Comparison of ENCODE assay signal across 8 cellular contexts in the genomic region with DNA sequence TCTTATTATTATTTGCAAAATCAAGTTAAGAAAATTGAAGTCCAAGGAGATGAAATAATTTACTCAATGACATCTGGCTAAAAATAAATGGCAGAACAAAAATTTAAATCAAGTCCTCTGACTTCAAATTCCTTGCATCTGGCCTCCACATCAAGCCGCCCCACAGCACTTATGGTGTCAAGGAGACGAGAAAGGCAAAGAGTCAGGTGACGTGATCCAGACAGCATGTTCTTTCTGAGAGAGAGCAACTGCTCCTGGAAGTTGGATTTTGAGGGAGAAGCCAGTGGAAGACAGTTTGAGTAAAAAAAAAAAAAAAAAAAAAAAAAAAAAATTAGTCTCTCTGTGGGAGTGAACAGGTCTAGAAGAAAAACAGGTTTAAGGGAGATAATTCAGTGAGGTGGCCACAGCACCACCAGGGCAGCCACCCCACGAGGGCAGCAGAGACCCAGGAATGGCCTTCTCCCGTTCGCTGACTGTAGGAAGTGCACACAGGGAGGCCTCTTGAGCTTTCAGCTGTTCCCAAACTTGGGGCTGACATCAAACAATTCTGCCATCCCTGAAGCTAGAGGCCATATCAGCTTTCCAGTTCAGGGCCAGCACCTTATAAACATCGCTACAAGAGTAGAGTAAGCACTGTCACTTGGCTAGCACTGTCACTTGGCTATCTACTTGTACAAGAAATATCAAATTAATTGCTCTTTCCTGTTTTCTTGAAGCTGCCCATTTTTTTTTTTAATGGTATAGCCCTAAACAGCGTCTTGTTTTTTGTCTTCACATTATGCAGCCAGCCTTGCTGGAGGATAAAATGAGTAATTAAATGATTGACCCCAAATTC. TPM values are rescaled to one million over a fixed set of nuclear protein-coding genes. Genes with fewer than 3 reads are reported as not detected.
A peak's percentile ranks its signal among the peaks of the same experiment; 100 is the strongest.
DNase-seq lines count a peak whose midpoint lies in the region; ATAC-seq and TF ChIP-seq lines count a peak whose summit lies in the region.

No MANE protein-coding gene starts in this region.

- H3K9me2 ChIP-seq in OCI-LY1 (ENCODE audit: low read depth, low read length): no peaks in the 10 kb centered on the region

- no peak for TF ChIP-seq POLR2A in testis (IDR thresholded peaks at IDR 0.05)

- H3K4me3 ChIP-seq in HL-60 (replicated peaks; ENCODE audit: insufficient read depth, low read length) (no peak overlapping the region), OCI-LY1 (ENCODE audit: low read depth, low read length, poor library complexity, severe bottlenecking) (no peak overlapping the region), fibroblast of pulmonary artery (replicated peaks; ENCODE audit: low read depth, low read length) (no peak overlapping the region), testis (no peak overlapping the region)

- WGBS in testis, 2 donors: 41 to 51% methylated on average over 8 of the region's 8 CpGs

- no peaks in the 10 kb centered on the region for H3K9me3 Mint-ChIP-seq in nephron

- ATAC-seq in HG03159 (IDR thresholded peaks at IDR 0.05; ENCODE audit: unreplicated experiment): no peak

- peaks cover 17% of the 10 kb centered on the region for H3K4me1 Mint-ChIP-seq in nephron

- no peak overlapping the region for H3K4me2 ChIP-seq in OCI-LY1 (ENCODE audit: low read length)

- peak overlapping the region in 1 of 3 experiments; percentile 59 for H3K27ac Mint-ChIP-seq in nephron

- intact Hi-C loops in testis (cut with DNase I; ENCODE audit: low total_unique reads): loop anchor here (10.0 kb wide), 1 partner anchor 273 kb away; a partner anchor contains a TSS

- H4K20me1 ChIP-seq in OCI-LY1 (ENCODE audit: insufficient read depth, low read length): no peaks in the 10 kb centered on the region

- H3K9ac ChIP-seq in OCI-LY1 (ENCODE audit: low read length): no peak overlapping the region

- H3K27me3 ChIP-seq in HL-60 (ENCODE audit: insufficient read depth, poor library complexity, severe bottlenecking) (no peaks in the 10 kb centered on the region), OCI-LY1 (ENCODE audit: insufficient read depth, low read length) (no peaks in the 10 kb centered on the region), testis (no peaks in the 10 kb centered on the region)

- no peak overlapping the region for H3K4me3 Mint-ChIP-seq in nephron

- H3K27me3 Mint-ChIP-seq in nephron (ENCODE audit: low read depth): no peaks in the 10 kb centered on the region

- no peaks in the 10 kb centered on the region for H3F3A ChIP-seq in OCI-LY1 (ENCODE audit: insufficient read depth, low read length)

- no peaks in the 10 kb centered on the region for H3K36me3 ChIP-seq in OCI-LY1 (ENCODE audit: insufficient read depth, low read length)
- no peaks in the 10 kb centered on the region for H3K36me3 ChIP-seq in testis (ENCODE audit: low read depth, missing control alignments)

- no peaks in the 10 kb centered on the region for H3K79me2 ChIP-seq in OCI-LY1 (ENCODE audit: insufficient read depth, low read length)

- H3K36me3 Mint-ChIP-seq in nephron (ENCODE audit: low read depth): no peaks in the 10 kb centered on the region

- peaks cover 8% of the 10 kb centered on the region for H3K4me1 ChIP-seq in OCI-LY1 (ENCODE audit: insufficient read depth, low read length, severe bottlenecking)
- H3K4me1 ChIP-seq in testis: peaks cover 8% of the 10 kb centered on the region

- peak overlapping the region; percentile 65 for H3K27ac ChIP-seq in HL-60 (replicated peaks)
- no peak overlapping the region for H3K27ac ChIP-seq in OCI-LY1 (ENCODE audit: low read depth, low read length, poor library complexity, severe bottlenecking)
- no peak overlapping the region for H3K27ac ChIP-seq in testis

- peak; percentile 60 for TF ChIP-seq CTCF in HL-60 (IDR thresholded peaks at IDR 0.05; ENCODE audit: insufficient read depth, low read length)
- peak; percentile 73 for TF ChIP-seq CTCF in OCI-LY1 (IDR thresholded peaks at IDR 0.05; ENCODE audit: low read length)
- TF ChIP-seq CTCF in fibroblast of pulmonary artery (IDR thresholded peaks at IDR 0.05; ENCODE audit: low read length, missing control alignments): peak; percentile 84
- TF ChIP-seq CTCF in nephron (IDR thresholded peaks at IDR 0.05; ENCODE audit: unreplicated experiment in 3 of 3): peak; percentile 71 to 80 (median 72)
- TF ChIP-seq CTCF in testis (IDR thresholded peaks at IDR 0.05): peak; percentile 42 to 70 (median 50)

- peak; percentile 42 for DNase-seq in DMS153 treated with DMSO at 0.1 percent for 48 hours (lab: John Stamatoyannopoulos, UW; ENCODE audit: unreplicated experiment)
- DNase-seq in HL-60 (ENCODE audit: low read depth in 1 of 2, low spot score in 1 of 2): peak; percentile 66 to 88
- peak; percentile 39 for DNase-seq in activated T-helper 1 cell treated with Interleukin-2 at 50 U/mL for 16 hours (ENCODE audit: low read depth)
- DNase-seq in fibroblast of pulmonary artery (ENCODE audit: low read depth): peak; percentile 82
- DNase-seq in testis: peak; percentile 82

- H2AFZ ChIP-seq in OCI-LY1 (ENCODE audit: low read length): no peak overlapping the region

- no peaks in the 10 kb centered on the region for H3K9me3 ChIP-seq in OCI-LY1 (ENCODE audit: low read length)
- H3K9me3 ChIP-seq in testis: no peaks in the 10 kb centered on the region

RNA-seq across cellular contexts. Expression of a gene that starts 7.8 kb away (rescaled TPM):
- total RNA-seq in testis: 1 to 10 TPM; 5.4 to 6.9 TPM
- 15.4 TPM for polyA plus RNA-seq in testis (ENCODE audit: insufficient read depth, low read depth, low replicate concordance)

RNA-seq across cellular contexts. Expression of a gene that starts 21.8 kb away (rescaled TPM):
- total RNA-seq in testis: 1 to 10 TPM; 2.8 to 3.8 TPM
- polyA plus RNA-seq in testis (ENCODE audit: insufficient read depth, low read depth, low replicate concordance): 2.5 TPM

RNA-seq across cellular contexts. Expression of a gene that starts 21.8 kb away (rescaled TPM):
- 10 to 100 TPM; 27.6 to 63.6 TPM for total RNA-seq in testis
- polyA plus RNA-seq in testis (ENCODE audit: insufficient read depth, low read depth, low replicate concordance): 148 TPM

RNA-seq across cellular contexts. Expression of a gene that starts 32.3 kb away (rescaled TPM):
- total RNA-seq in testis: 100 to 1,000 TPM; 183 to 188 TPM
- 419 TPM for polyA plus RNA-seq in testis (ENCODE audit: insufficient read depth, low read depth, low replicate concordance)

RNA-seq across cellular contexts. Expression of a gene that starts 32.5 kb away (rescaled TPM):
- 10 to 100 TPM; 32.6 to 33.8 TPM for total RNA-seq in testis
- polyA plus RNA-seq in testis (ENCODE audit: insufficient read depth, low read depth, low replicate concordance): 33.7 TPM
